In genomic region chrX:12615061-12615460, GRCh38 we compare ENCODE assay signal across 24 cellular contexts.
"Had no signal": no experiment of that assay in that cellular context is flagged by ENCODE, and none has a peak within 500 bp of the region (broad histone marks: within the 10 kb centered on the region; RNA-seq: fewer than 3 reads in every experiment).

No MANE protein-coding gene starts in this region.

- H3K9me3 ChIP-seq: left lung, lower lobe of right lung, mucosa of descending colon, ovary, right atrium auricular region, right lobe of liver, tibial nerve, uterus had no signal

- H3K27me3 Mint-ChIP-seq: naive thymus-derived CD4-positive, alpha-beta T cell; progenitor cell of endocrine pancreas; stimulated activated memory B cell treated with anti-CD40 and anti-IgM and Interleukin-4, amounts not matched to agents 10 μg/mL and 1 μg/mL and 100 μg/mL, for 72 hours; stimulated activated naive CD8-positive, alpha-beta T cell treated with anti-CD3 and anti-CD28 coated beads, Interleukin-15, amount 100 ng/mL, for 72 hours; type B pancreatic cell had no signal

- H3K4me3 ChIP-seq: left lung, lower lobe of right lung, mucosa of descending colon, ovary, right atrium auricular region, right lobe of liver, smooth muscle cell, tibial nerve, uterus had no signal

- H3K27ac ChIP-seq: left lung, lower lobe of right lung, ovary, right atrium auricular region, right lobe of liver, tibial nerve, uterus had no signal

- H3K4me2 ChIP-seq: smooth muscle cell had no signal

- H3K4me1 ChIP-seq: left lung, lower lobe of right lung, right atrium auricular region, right lobe of liver, tibial nerve, uterus had no signal

- H3K27ac Mint-ChIP-seq: naive thymus-derived CD4-positive, alpha-beta T cell; natural killer cell treated with Interleukin-12 subunit alpha and Interleukin-12 subunit beta and Interleukin-15 and Interleukin-18, amount 100 ng/mL, for 72 hours; progenitor cell of endocrine pancreas; stimulated activated memory B cell treated with anti-CD40 and anti-IgM and Interleukin-4, amounts not matched to agents 10 μg/mL and 1 μg/mL and 100 μg/mL, for 72 hours; stimulated activated naive CD8-positive, alpha-beta T cell treated with anti-CD3 and anti-CD28 coated beads, Interleukin-15, amount 100 ng/mL, for 72 hours; type B pancreatic cell had no signal

- H3K36me3 Mint-ChIP-seq: naive thymus-derived CD4-positive, alpha-beta T cell; natural killer cell treated with Interleukin-12 subunit alpha and Interleukin-12 subunit beta and Interleukin-15 and Interleukin-18, amount 100 ng/mL, for 72 hours; stimulated activated memory B cell treated with anti-CD40 and anti-IgM and Interleukin-4, amounts not matched to agents 10 μg/mL and 1 μg/mL and 100 μg/mL, for 72 hours; type B pancreatic cell had no signal

- H3K4me3 Mint-ChIP-seq: naive thymus-derived CD4-positive, alpha-beta T cell; natural killer cell treated with Interleukin-12 subunit alpha and Interleukin-12 subunit beta and Interleukin-15 and Interleukin-18, amount 100 ng/mL, for 72 hours; stimulated activated memory B cell treated with anti-CD40 and anti-IgM and Interleukin-4, amounts not matched to agents 10 μg/mL and 1 μg/mL and 100 μg/mL, for 72 hours; stimulated activated naive CD8-positive, alpha-beta T cell treated with anti-CD3 and anti-CD28 coated beads, Interleukin-15, amount 100 ng/mL, for 72 hours; type B pancreatic cell had no signal

- H3K27me3 ChIP-seq: left lung, ovary, right atrium auricular region, right lobe of liver, tibial nerve, uterus had no signal

- H3K9me3 Mint-ChIP-seq: stimulated activated memory B cell treated with anti-CD40 and anti-IgM and Interleukin-4, amounts not matched to agents 10 μg/mL and 1 μg/mL and 100 μg/mL, for 72 hours; stimulated activated naive CD8-positive, alpha-beta T cell treated with anti-CD3 and anti-CD28 coated beads, Interleukin-15, amount 100 ng/mL, for 72 hours had no signal

- DNase-seq: hippocampal formation; left colon; left lung; lower lobe of right lung; midbrain; mucosa of descending colon; naive thymus-derived CD4-positive, alpha-beta T cell; ovary; right lobe of liver; stimulated activated CD4-positive, alpha-beta T cell treated with anti-CD3 and anti-CD28 coated beads, Interleukin-1b, Interleukin-23, amount 100 ng/mL, for 48 hours; stimulated activated CD4-positive, alpha-beta T cell treated with anti-CD3 and anti-CD28 coated beads, Interleukin-2, amount 100 ng/mL, for 48 hours; stimulated activated CD4-positive, alpha-beta T cell treated with anti-CD3 and anti-CD28 coated beads, Interleukin-4, amount 100 ng/mL, for 4 hours; stimulated activated CD8-positive, alpha-beta memory T cell treated with anti-CD3 and anti-CD28 coated beads, Interleukin-4, amount 100 ng/mL, for 48 hours; stimulated activated naive CD4-positive, alpha-beta T cell treated with Interleukin-2 at 50 U/mL for 16 hours; stimulated activated naive CD8-positive, alpha-beta T cell treated with anti-CD3 and anti-CD28 coated beads, Interleukin-15, amount 100 ng/mL, for 72 hours; substantia nigra; uterus had no signal

- H3K4me1 Mint-ChIP-seq: naive thymus-derived CD4-positive, alpha-beta T cell; stimulated activated memory B cell treated with anti-CD40 and anti-IgM and Interleukin-4, amounts not matched to agents 10 μg/mL and 1 μg/mL and 100 μg/mL, for 72 hours; stimulated activated naive CD8-positive, alpha-beta T cell treated with anti-CD3 and anti-CD28 coated beads, Interleukin-15, amount 100 ng/mL, for 72 hours had no signal

- H3K36me3 ChIP-seq: left lung, lower lobe of right lung, ovary, right atrium auricular region, right lobe of liver, tibial nerve, uterus had no signal

- ATAC-seq: left colon; left lung; lower lobe of right lung; mucosa of descending colon; naive thymus-derived CD4-positive, alpha-beta T cell; natural killer cell treated with Interleukin-12 subunit alpha and Interleukin-12 subunit beta and Interleukin-15 and Interleukin-18, amount 100 ng/mL, for 72 hours; right lobe of liver; stimulated activated memory B cell treated with anti-CD40 and anti-IgM and Interleukin-4, amounts not matched to agents 10 μg/mL and 1 μg/mL and 100 μg/mL, for 72 hours; stimulated activated naive CD8-positive, alpha-beta T cell treated with anti-CD3 and anti-CD28 coated beads, Interleukin-15, amount 100 ng/mL, for 72 hours had no signal
